20 cellular contexts compared by ENCODE assay signal in genomic region chr15:71245588-71245987, GRCh38.
DNase-seq lines count a peak whose midpoint lies in the region; ATAC-seq, FAIRE-seq and TF ChIP-seq lines count a peak whose summit lies in the region.
"Had no signal": no experiment of that assay in that cellular context is flagged by ENCODE, and none has a peak within 500 bp of the region (broad histone marks: within the 10 kb centered on the region; RNA-seq: fewer than 3 reads in every experiment).

No MANE protein-coding gene starts in this region.

- peak; percentile 64 for DNase-seq in bronchial epithelial cell (ENCODE audit: low read depth)
- no peak for DNase-seq in epithelial cell of prostate (ENCODE audit: low read depth, low spot score)
- DNase-seq in heart left ventricle = no peak
- DNase-seq in right atrium auricular region (ENCODE audit: low spot score) = no peak
- DNase-seq in left lobe of liver (ENCODE audit: low spot score) = no peak
- no peak for DNase-seq in stimulated activated CD4-positive, alpha-beta T cell treated with anti-CD3 and anti-CD28 coated beads, Interleukin-2, amount 100 ng/mL, for 24 hours
- no peak for DNase-seq in NCI-H1417 treated with DMSO at 0.1 percent for 48 hours (lab: John Stamatoyannopoulos, UW)
- no peak for DNase-seq in Peyer's patch
- DNase-seq: AML-193; Caco-2; CD4-positive, alpha-beta T cell; GDM1; GOT3; H7; HFFc6 had no signal

- FAIRE-seq in bronchial epithelial cell (lab: Jason Lieb, UNC) = no peak
- FAIRE-seq: A549, D721Med, HepG2 had no signal

- ATAC-seq in heart left ventricle (peak; percentile 44 to 78 (median 61)), left lobe of liver (no peak)
- ATAC-seq: A549, HCT116, HepG2 had no signal

- H3K4me3 ChIP-seq in bronchial epithelial cell (ENCODE audit: low read depth, low read length) = no peak overlapping the region
- H3K4me3 ChIP-seq in heart left ventricle = no peak overlapping the region
- H3K4me3 ChIP-seq in right atrium auricular region = no peak overlapping the region
- H3K4me3 ChIP-seq in Peyer's patch = no peak overlapping the region
- H3K4me3 ChIP-seq: A549 had no signal

- no peaks in the 10 kb centered on the region for H3K27me3 ChIP-seq in bronchial epithelial cell (ENCODE audit: control insufficient read depth, insufficient read depth, low read length)
- no peaks in the 10 kb centered on the region for H3K27me3 ChIP-seq in heart left ventricle
- no peaks in the 10 kb centered on the region for H3K27me3 ChIP-seq in right atrium auricular region
- no peaks in the 10 kb centered on the region for H3K27me3 ChIP-seq in Peyer's patch

- H3K36me3 ChIP-seq in bronchial epithelial cell (ENCODE audit: control insufficient read depth, insufficient read depth, low read length) (no peaks in the 10 kb centered on the region), heart left ventricle (peaks cover 0 to 18% (median 3%) of the 10 kb centered on the region in 9 donors), right atrium auricular region (no peaks in the 10 kb centered on the region), Peyer's patch (no peaks in the 10 kb centered on the region)

- intact Hi-C loops in heart left ventricle (cut with DNase I) = loop anchor here in 1 of 10 donors (10.0 kb wide), 1 partner anchor 131 kb away; the partner anchor contains the start of gene THSD4

- H3K9me3 ChIP-seq in heart left ventricle (no peaks in the 10 kb centered on the region), right atrium auricular region (no peaks in the 10 kb centered on the region), Peyer's patch (no peaks in the 10 kb centered on the region)
- H3K9me3 ChIP-seq: A549, Caco-2 had no signal

- 41 to 64% (median 52%) methylated on average over 2 of the region's 2 CpGs for WGBS in heart left ventricle, 4 donors

- H3K27ac ChIP-seq in epithelial cell of prostate (peak overlapping the region; percentile 11), heart left ventricle (peak overlapping the region in 10 of 12 donors; percentile 20 to 78 (median 69)), right atrium auricular region (peak overlapping the region; percentile 33 to 56), Peyer's patch (no peak overlapping the region)
- H3K27ac ChIP-seq: C4-2B had no signal

- no peak for TF ChIP-seq POLR2A in heart left ventricle (IDR thresholded peaks at IDR 0.05)
- no peak for TF ChIP-seq POLR2A in Peyer's patch (IDR thresholded peaks at IDR 0.05)

- TF ChIP-seq CTCF in bronchial epithelial cell (IDR thresholded peaks at IDR 0.05; ENCODE audit: insufficient read depth, low read length, severe bottlenecking) (no peak), heart left ventricle (IDR thresholded peaks at IDR 0.05) (no peak), right atrium auricular region (IDR thresholded peaks at IDR 0.05) (no peak), Peyer's patch (IDR thresholded peaks at IDR 0.05) (no peak)

- H3K4me1 ChIP-seq in heart left ventricle = peaks cover 0 to 20% (median 11%) of the 10 kb centered on the region in 12 donors
- peaks cover 0 to 25% of the 10 kb centered on the region in 2 donors for H3K4me1 ChIP-seq in right atrium auricular region
- H3K4me1 ChIP-seq in Peyer's patch = no peaks in the 10 kb centered on the region

Comparison
In these comparisons a context has a peak if more than half of its experiments do, and no peak if none do; other contexts are left out.
1. H3K27ac ChIP-seq: peak in epithelial cell of prostate (single experiment), heart left ventricle (10 of 12) and right atrium auricular region (2 of 2); none in Peyer's patch (0 of 4).